In the genomic region with DNA sequence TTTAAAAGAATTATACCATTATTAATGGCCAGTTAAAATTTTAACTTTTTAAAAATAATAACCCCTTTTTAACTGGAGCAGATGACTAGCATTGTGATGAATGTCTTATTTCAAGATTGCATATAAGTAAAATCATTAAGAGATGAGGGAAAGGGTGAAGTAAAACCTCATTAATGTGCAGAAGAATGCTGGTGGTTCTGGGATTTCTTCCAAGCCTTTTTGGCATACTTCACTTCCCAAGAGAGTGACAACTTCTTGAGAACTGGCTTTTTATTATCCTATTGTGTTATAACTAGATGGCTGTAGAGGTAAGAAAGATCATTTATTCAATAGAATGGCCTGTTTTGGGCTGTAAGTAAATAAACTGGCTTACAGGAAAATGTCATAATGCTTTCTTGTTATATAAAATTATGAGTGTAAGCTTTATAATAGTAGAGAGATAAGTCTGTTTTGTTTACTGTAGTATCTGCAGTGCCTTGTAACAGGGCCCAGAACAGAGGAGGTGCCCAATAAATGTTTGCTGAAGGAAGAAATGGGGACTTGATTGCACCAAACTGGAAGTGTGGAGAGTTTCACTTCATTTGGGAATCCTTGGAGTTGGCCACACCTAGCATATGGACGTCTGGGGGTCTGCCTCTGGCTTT, we compare ENCODE assay signal across 1 cellular context.
TF ChIP-seq lines count a peak whose summit lies in the region.

No MANE protein-coding gene starts in this region.

TF ChIP-seq in HEK293, 187 proteins besides CTCF, POLR2A, EP300 and RAD21 (continued from another document):
- TF ChIP-seq, protein P1, sequence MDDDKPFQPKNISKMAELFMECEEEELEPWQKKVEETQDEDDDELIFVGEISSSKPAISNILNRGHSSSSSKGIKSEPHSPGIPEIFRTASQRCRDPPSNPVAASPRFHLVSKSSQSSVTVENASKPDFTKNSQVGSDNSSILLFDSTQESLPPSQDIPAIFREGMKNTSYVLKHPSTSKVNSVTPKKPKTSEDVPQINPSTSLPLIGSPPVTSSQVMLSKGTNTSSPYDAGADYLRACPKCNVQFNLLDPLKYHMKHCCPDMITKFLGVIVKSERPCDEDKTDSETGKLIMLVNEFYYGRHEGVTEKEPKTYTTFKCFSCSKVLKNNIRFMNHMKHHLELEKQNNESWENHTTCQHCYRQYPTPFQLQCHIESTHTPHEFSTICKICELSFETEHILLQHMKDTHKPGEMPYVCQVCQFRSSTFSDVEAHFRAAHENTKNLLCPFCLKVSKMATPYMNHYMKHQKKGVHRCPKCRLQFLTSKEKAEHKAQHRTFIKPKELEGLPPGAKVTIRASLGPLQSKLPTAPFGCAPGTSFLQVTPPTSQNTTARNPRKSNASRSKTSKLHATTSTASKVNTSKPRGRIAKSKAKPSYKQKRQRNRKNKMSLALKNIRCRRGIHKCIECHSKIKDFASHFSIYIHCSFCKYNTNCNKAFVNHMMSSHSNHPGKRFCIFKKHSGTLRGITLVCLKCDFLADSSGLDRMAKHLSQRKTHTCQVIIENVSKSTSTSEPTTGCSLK (tag by site-specific recombination; IDR thresholded peaks at IDR 0.05): no peak
- no peak for TF ChIP-seq ZNF555 (tag by site-specific recombination; conservative IDR thresholded peaks at IDR 0.05)
- peak; percentile 38; the same call in 1 of the 2 replicates for TF ChIP-seq ZNF843 (tag by site-specific recombination; IDR thresholded peaks at IDR 0.05)
- peak; percentile 55; the same call in 1 of the 2 replicates for TF ChIP-seq FEZF1 (tag by site-specific recombination; IDR thresholded peaks at IDR 0.05)
- no peak for TF ChIP-seq ZSCAN4 (tag by site-specific recombination; IDR thresholded peaks at IDR 0.05)
- TF ChIP-seq ZFP41 (tag by site-specific recombination; IDR thresholded peaks at IDR 0.05; ENCODE audit: borderline replicate concordance): no peak
- no peak for TF ChIP-seq MYNN (tag by site-specific recombination; IDR thresholded peaks at IDR 0.05; ENCODE audit: borderline replicate concordance)
- TF ChIP-seq ZNF707 (tag by site-specific recombination; IDR thresholded peaks at IDR 0.05): no peak
- TF ChIP-seq, protein P2, sequence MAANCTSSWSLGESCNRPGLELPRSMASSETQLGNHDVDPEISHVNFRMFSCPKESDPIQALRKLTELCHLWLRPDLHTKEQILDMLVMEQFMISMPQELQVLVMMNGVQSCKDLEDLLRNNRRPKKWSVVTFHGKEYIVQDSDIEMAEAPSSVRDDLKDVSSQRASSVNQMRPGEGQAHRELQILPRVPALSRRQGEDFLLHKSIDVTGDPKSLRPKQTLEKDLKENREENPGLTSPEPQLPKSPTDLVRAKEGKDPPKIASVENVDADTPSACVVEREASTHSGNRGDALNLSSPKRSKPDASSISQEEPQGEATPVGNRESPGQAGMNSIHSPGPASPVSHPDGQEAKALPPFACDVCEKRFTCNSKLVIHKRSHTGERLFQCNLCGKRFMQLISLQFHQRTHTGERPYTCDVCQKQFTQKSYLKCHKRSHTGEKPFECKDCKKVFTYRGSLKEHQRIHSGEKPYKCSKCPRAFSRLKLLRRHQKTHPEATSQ (tag by site-specific recombination; IDR thresholded peaks at IDR 0.05): no peak
- TF ChIP-seq ZNF391 (tag by site-specific recombination; IDR thresholded peaks at IDR 0.05; ENCODE audit: borderline replicate concordance, low read depth): no peak
- no peak for TF ChIP-seq ZNF366 (tag by site-specific recombination; conservative IDR thresholded peaks at IDR 0.05)
- TF ChIP-seq ZSCAN30 (tag by site-specific recombination; IDR thresholded peaks at IDR 0.05): no peak
- TF ChIP-seq ZNF416 (tag by site-specific recombination; IDR thresholded peaks at IDR 0.05): no peak
- no peak for TF ChIP-seq SCRT2 (tag by site-specific recombination; IDR thresholded peaks at IDR 0.05)
- TF ChIP-seq, protein P3, sequence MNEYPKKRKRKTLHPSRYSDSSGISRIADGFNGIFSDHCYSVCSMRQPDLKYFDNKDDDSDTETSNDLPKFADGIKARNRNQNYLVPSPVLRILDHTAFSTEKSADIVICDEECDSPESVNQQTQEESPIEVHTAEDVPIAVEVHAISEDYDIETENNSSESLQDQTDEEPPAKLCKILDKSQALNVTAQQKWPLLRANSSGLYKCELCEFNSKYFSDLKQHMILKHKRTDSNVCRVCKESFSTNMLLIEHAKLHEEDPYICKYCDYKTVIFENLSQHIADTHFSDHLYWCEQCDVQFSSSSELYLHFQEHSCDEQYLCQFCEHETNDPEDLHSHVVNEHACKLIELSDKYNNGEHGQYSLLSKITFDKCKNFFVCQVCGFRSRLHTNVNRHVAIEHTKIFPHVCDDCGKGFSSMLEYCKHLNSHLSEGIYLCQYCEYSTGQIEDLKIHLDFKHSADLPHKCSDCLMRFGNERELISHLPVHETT (tag by site-specific recombination; IDR thresholded peaks at IDR 0.05): no peak
- no peak for TF ChIP-seq ZNF184 (tag by site-specific recombination; IDR thresholded peaks at IDR 0.05)
- no peak for TF ChIP-seq ZBTB20 (tag by site-specific recombination; IDR thresholded peaks at IDR 0.05)
- TF ChIP-seq YY2 (tag by site-specific recombination; IDR thresholded peaks at IDR 0.05): no peak
- TF ChIP-seq ZBTB8A (tag by site-specific recombination; IDR thresholded peaks at IDR 0.05): peak; percentile 59
- TF ChIP-seq ZNF558 (tag by site-specific recombination; IDR thresholded peaks at IDR 0.05): no peak
- TF ChIP-seq ZNF501 (tag by site-specific recombination; IDR thresholded peaks at IDR 0.05): no peak
- TF ChIP-seq OSR2 (tag by site-specific recombination; IDR thresholded peaks at IDR 0.05): peak; percentile 22; the same call in 1 of the 2 replicates
- no peak for TF ChIP-seq ZBTB6 (tag by site-specific recombination; IDR thresholded peaks at IDR 0.05)
- TF ChIP-seq, protein P4, sequence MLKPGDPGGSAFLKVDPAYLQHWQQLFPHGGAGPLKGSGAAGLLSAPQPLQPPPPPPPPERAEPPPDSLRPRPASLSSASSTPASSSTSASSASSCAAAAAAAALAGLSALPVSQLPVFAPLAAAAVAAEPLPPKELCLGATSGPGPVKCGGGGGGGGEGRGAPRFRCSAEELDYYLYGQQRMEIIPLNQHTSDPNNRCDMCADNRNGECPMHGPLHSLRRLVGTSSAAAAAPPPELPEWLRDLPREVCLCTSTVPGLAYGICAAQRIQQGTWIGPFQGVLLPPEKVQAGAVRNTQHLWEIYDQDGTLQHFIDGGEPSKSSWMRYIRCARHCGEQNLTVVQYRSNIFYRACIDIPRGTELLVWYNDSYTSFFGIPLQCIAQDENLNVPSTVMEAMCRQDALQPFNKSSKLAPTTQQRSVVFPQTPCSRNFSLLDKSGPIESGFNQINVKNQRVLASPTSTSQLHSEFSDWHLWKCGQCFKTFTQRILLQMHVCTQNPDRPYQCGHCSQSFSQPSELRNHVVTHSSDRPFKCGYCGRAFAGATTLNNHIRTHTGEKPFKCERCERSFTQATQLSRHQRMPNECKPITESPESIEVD (tag by site-specific recombination; IDR thresholded peaks at IDR 0.05): peak; percentile 88
- TF ChIP-seq SP7 (tag by site-specific recombination; IDR thresholded peaks at IDR 0.05): no peak
